8 cellular contexts compared by ENCODE assay signal in the genomic region with DNA sequence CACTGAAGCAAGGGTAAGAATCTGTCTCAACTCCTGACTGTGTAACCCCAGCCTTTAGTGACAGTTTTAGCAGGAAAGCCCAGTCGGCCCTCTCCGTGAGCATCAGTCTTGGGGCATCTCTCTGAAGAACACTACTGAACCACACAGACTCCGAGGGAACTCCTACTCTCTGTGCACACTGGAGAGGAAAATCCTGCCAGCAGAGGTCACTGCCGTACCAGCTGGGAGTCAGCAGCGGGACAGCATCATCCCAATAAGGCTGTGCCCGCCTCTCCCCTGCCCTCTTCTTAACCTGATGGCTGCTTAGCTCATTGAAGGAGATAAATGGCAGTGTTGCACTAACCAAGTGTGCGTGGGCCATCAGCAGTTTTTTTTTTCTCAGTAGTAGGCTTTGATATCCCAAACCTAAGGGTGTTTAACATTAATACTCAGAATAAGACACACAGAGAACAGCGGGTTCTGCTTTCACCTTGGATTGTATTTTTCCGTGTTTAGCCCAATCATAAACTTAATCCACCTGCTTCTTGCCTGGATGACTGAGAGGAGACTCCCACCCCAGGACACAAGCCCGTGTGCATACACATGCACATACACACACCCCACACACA. TPM values are rescaled to one million over a fixed set of nuclear protein-coding genes. Genes with fewer than 3 reads are reported as not detected.
A peak's percentile ranks its signal among the peaks of the same experiment; 100 is the strongest.
DNase-seq lines count a peak whose midpoint lies in the region; TF ChIP-seq lines count a peak whose summit lies in the region.

No MANE protein-coding gene starts in this region.

- DNase-seq in Daoy (ENCODE audit: low read depth) (peak; percentile 84), GOT3 (lab: John Stamatoyannopoulos, UW) (peak; percentile 69), LoVo (ENCODE audit: low spot score) (peak; percentile 74), Peyer's patch (peak; percentile 87 to 96 (median 89)), fibroblast of mammary gland (ENCODE audit: low read depth) (peak; percentile 89), neural crest cell (ENCODE audit: low read depth, low spot score) (peak; percentile 94), stomach (peak; percentile 91)
- DNase-seq in activated T-cell treated with anti-CD3 and anti-CD28 coated beads, Interleukin-2, amount 50 U/mL, for 48 hours = peak; percentile 94 to 95

- peaks cover 14% of the 10 kb centered on the region for H3K9me3 Mint-ChIP-seq in neural crest cell

- H3K27ac Mint-ChIP-seq in neural crest cell (ENCODE audit: unreplicated experiment) = peak overlapping the region; percentile 35

- TF ChIP-seq CTCF in Peyer's patch (IDR thresholded peaks at IDR 0.05) = peak; percentile 50 to 92 (median 86)
- peak; percentile 90 for TF ChIP-seq CTCF in fibroblast of mammary gland (conservative IDR thresholded peaks at IDR 0.05; ENCODE audit: control insufficient read depth, insufficient read depth, low read depth, low read length)
- TF ChIP-seq CTCF in neural crest cell (conservative IDR thresholded peaks at IDR 0.05) = peak; percentile 93
- TF ChIP-seq CTCF in stomach (IDR thresholded peaks at IDR 0.05) = peak in 5 of 7 experiments; percentile 67 to 82 (median 81)

- H3K4me1 Mint-ChIP-seq in neural crest cell = peaks cover 42% of the 10 kb centered on the region

- peaks cover 2% of the 10 kb centered on the region for H3K36me3 Mint-ChIP-seq in neural crest cell (ENCODE audit: low read depth)

- TF ChIP-seq EP300 in stomach (IDR thresholded peaks at IDR 0.05) = no peak

- H3K36me3 ChIP-seq in Peyer's patch = no peaks in the 10 kb centered on the region
- H3K36me3 ChIP-seq in stomach = no peaks in the 10 kb centered on the region

- WGBS in stomach, 5 donors = 21 to 29% (median 23%) methylated on average over 9 to 10 of the region's 10 CpGs

- no peaks in the 10 kb centered on the region for H3K27me3 ChIP-seq in Peyer's patch
- no peaks in the 10 kb centered on the region for H3K27me3 ChIP-seq in stomach

- H3K27me3 Mint-ChIP-seq in neural crest cell (ENCODE audit: low read depth) = no peaks in the 10 kb centered on the region

- intact Hi-C loops in stomach (cut with DNase I; ENCODE audit: low total_unique reads) = no loop called here

- H3K4me3 Mint-ChIP-seq in neural crest cell = no peak overlapping the region

- TF ChIP-seq POLR2A in Peyer's patch (IDR thresholded peaks at IDR 0.05) (no peak), stomach (IDR thresholded peaks at IDR 0.05) (no peak)

- no peaks in the 10 kb centered on the region for H3K4me1 ChIP-seq in Peyer's patch
- peaks cover 14 to 25% (median 21%) of the 10 kb centered on the region in 4 donors for H3K4me1 ChIP-seq in stomach

- no peak overlapping the region for H3K27ac ChIP-seq in Peyer's patch
- no peak overlapping the region for H3K27ac ChIP-seq in stomach

- H3K9me3 ChIP-seq in Peyer's patch = no peaks in the 10 kb centered on the region
- H3K9me3 ChIP-seq in stomach = no peaks in the 10 kb centered on the region

- H3K4me3 ChIP-seq in Peyer's patch (no peak overlapping the region), fibroblast of mammary gland (ENCODE audit: control insufficient read depth, low read depth, low read length) (no peak overlapping the region), stomach (no peak overlapping the region)

RNA-seq across cellular contexts. Expression of gene RASA2, which starts 26.6 kb away (rescaled TPM):
- total RNA-seq in Daoy (2014; rRNA removed; shearing (Covaris generic)) = 13.7 and 17.1 TPM in 2 replicates
- total RNA-seq in Peyer's patch = 10 to 100 TPM; 22.3 to 43.7 (median 33.6) TPM
- total RNA-seq in neural crest cell = 19.2 and 21.4 TPM in 2 replicates
- 10 to 100 TPM in 4 of 5 donors, 1 to 10 TPM in 1; 6.2 to 32.1 (median 21.7) TPM for total RNA-seq in stomach
- 1 to 10 TPM; 2.6 to 3.8 (median 3.4) TPM for polyA plus RNA-seq in stomach
